In the genomic region with DNA sequence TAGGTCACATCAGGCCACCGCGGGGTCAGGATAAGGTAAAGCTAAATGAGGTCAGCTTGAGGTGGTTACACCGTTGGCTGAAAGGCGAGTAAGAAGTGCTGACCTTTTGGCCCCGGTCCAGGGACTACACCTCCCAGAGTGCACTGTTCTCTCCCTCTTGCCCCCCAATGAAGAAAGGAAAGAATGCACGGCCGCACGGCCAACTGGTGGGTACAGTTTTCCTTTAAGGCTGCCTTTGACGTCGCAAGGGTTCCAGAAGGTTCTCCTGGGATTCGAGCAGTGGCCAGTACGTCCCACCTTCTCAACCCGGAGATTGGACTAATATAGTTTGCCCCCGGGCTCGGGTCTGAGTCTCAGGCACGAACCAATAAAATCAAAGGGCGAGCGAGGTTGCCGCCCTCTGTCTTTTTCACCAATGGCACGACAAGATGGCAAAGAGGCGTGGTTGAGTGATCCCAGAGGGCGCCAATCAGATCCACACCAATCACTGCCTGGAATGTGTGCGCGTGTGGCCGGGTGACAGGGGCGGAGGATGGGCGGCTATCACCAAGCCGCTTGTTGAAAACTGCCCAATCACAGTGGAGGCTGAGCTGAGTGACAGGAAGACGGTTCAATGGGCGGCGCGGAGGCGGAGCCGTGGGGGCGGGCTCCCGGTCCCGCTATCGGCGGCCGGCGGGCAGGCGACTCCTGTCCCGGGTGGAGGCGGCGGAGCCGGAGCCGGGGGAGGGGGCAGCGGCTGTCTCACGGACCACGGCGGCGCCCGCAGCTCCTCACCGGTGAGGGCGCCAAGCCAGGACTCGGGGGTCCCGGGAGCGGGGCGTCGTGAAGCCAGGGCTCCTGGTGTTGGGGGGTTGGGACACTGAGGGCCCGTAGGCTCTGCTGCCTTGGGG, we compare ENCODE assay signal across 8 cellular contexts. TPM values are rescaled to one million over a fixed set of nuclear protein-coding genes. Genes with fewer than 3 reads are reported as not detected.
DNase-seq lines count a peak whose midpoint lies in the region; ATAC-seq, FAIRE-seq and TF ChIP-seq lines count a peak whose summit lies in the region.

A gene (plus strand): TSS at position 690 of the 890 bp plus-strand sequence. CDS start 886 bp downstream, outside the sequence.

- DNase-seq in AG04450 (ENCODE audit: low read depth, low spot score) (peak; percentile 99), NCI-H2196 treated with DMSO at 0.1 percent for 48 hours (lab: John Stamatoyannopoulos, UW; ENCODE audit: unreplicated experiment) (peak; percentile 98), bronchial epithelial cell (ENCODE audit: low read depth) (peak; percentile 99)

- peak within 1 kb of the TSS; percentile 70 for H3K27ac ChIP-seq in AG04450 (ENCODE audit: low read depth, low read length)
- H3K27ac ChIP-seq in iPS-20b (ENCODE audit: low read length): peak within 1 kb of the TSS; percentile 97
- peak within 1 kb of the TSS; percentile 100 for H3K27ac ChIP-seq in skeletal muscle tissue (ENCODE audit: low read depth, low read length)

- H3K9ac ChIP-seq in iPS-20b (ENCODE audit: low read depth, low read length) (peak within 1 kb of the TSS; percentile 90), skeletal muscle tissue (ENCODE audit: low read depth in 1 of 3, low read length in 3 of 3) (peak within 1 kb of the TSS; percentile 92 to 97 (median 96))

- peaks cover 26% of the 10 kb centered on the region for H3K4me1 ChIP-seq in iPS-20b (ENCODE audit: insufficient read depth, low read length)
- peaks cover 34 to 47% (median 45%) of the 10 kb centered on the region in 3 donors for H3K4me1 ChIP-seq in skeletal muscle tissue (ENCODE audit: control insufficient read depth in 3 of 3, insufficient read depth in 3 of 3, low read length in 3 of 3)

- FAIRE-seq in bronchial epithelial cell (lab: Jason Lieb, UNC): no peak

- CTCF ChIA-PET in AG04450 (lab: Charles Lee): interaction anchor here (0.8 to 1.5 kb wide), 5 partner anchors 27 to 107 kb away, joined by 3 to 12 read pairs (median 4); a partner anchor contains a TSS

- H3K9me3 ChIP-seq in AG04450 (ENCODE audit: control insufficient read depth, insufficient read depth, low read length): no peaks in the 10 kb centered on the region
- H3K9me3 ChIP-seq in iPS-20b (ENCODE audit: insufficient read depth, low read depth, low read length): no peaks in the 10 kb centered on the region
- no peaks in the 10 kb centered on the region for H3K9me3 ChIP-seq in skeletal muscle tissue (ENCODE audit: control insufficient read depth in 3 of 3, low read length in 3 of 3)

- H3K4me3 ChIP-seq in AG04450 (ENCODE audit: low read depth, low read length): peak within 1 kb of the TSS; percentile 87
- H3K4me3 ChIP-seq in WI38 (ENCODE audit: low read depth, low read length): peak within 1 kb of the TSS; percentile 90
- peak within 1 kb of the TSS; percentile 72 for H3K4me3 ChIP-seq in bronchial epithelial cell (ENCODE audit: low read depth, low read length)
- peak within 1 kb of the TSS; percentile 91 for H3K4me3 ChIP-seq in iPS-20b (ENCODE audit: low read length)
- H3K4me3 ChIP-seq in skeletal muscle tissue (ENCODE audit: low read length in 3 of 3): peak within 1 kb of the TSS; percentile 83 to 86 (median 85)

- POLR2A ChIA-PET in AG04450 (lab: Yijun Ruan, JAX): interaction anchor here (0.5 to 1.2 kb wide), 6 partner anchors 10 to 109 kb away, joined by 3 to 13 read pairs (median 3); a partner anchor contains a TSS

- ATAC-seq in GM18907 (IDR thresholded peaks at IDR 0.05; ENCODE audit: unreplicated experiment) (peak; percentile 90), HG03139 (IDR thresholded peaks at IDR 0.05; ENCODE audit: unreplicated experiment) (peak; percentile 83)

- H3K27me3 ChIP-seq in AG04450 (ENCODE audit: control insufficient read depth, insufficient read depth, low read length) (no peaks in the 10 kb centered on the region), bronchial epithelial cell (ENCODE audit: control insufficient read depth, insufficient read depth, low read length) (no peaks in the 10 kb centered on the region), iPS-20b (ENCODE audit: insufficient read depth, low read length) (no peaks in the 10 kb centered on the region), skeletal muscle tissue (ENCODE audit: control insufficient read depth in 3 of 3, insufficient read depth in 3 of 3, low read length in 3 of 3) (no peaks in the 10 kb centered on the region)

- TF ChIP-seq CTCF in AG04450 (IDR thresholded peaks at IDR 0.05; ENCODE audit: low read depth, low read length) (no peak), WI38 (IDR thresholded peaks at IDR 0.05; ENCODE audit: low read depth, low read length) (no peak), bronchial epithelial cell (IDR thresholded peaks at IDR 0.05; ENCODE audit: insufficient read depth, low read length, severe bottlenecking) (no peak)

- H3K36me3 ChIP-seq in bronchial epithelial cell (ENCODE audit: control insufficient read depth, insufficient read depth, low read length) (no peaks in the 10 kb centered on the region), iPS-20b (ENCODE audit: insufficient read depth, low read depth, low read length) (peaks cover 19% of the 10 kb centered on the region; the same call in 1 of the 2 replicates), skeletal muscle tissue (ENCODE audit: control insufficient read depth in 3 of 3, insufficient read depth in 3 of 3, low read length in 3 of 3) (peaks cover 0 to 4% (median 0%) of the 10 kb centered on the region in 3 donors)

RNA-seq across cellular contexts. Expression of the gene that starts here (rescaled TPM):
- polyA plus RNA-seq in AG04450 (2011; rRNA removed): 5.1 and 9.5 TPM in 2 replicates
- polyA minus RNA-seq in AG04450 (2011; rRNA and poly(A)+ RNA removed): 5.2 and 6.5 TPM in 2 replicates
- total RNA-seq in bronchial epithelial cell (8.2 and 11.0 TPM in 2 replicates), skeletal muscle tissue (14.1 TPM)

Comparison
In these comparisons a context has a peak if more than half of its experiments do, and no peak if none do; other contexts are left out.
1. Peak in every context shown above with its lines: DNase-seq, ATAC-seq, H3K4me3 ChIP-seq and H3K27ac ChIP-seq.